8 cellular contexts compared by ENCODE assay signal in genomic region chr3:23916152-23916885, GRCh38. TPM values are rescaled to one million over a fixed set of nuclear protein-coding genes. Genes with fewer than 3 reads are reported as not detected.
DNase-seq lines count a peak whose midpoint lies in the region; ATAC-seq and TF ChIP-seq lines count a peak whose summit lies in the region.

No MANE protein-coding gene starts in this region.

- peak; percentile 49 for ATAC-seq in HG02798 (IDR thresholded peaks at IDR 0.05; ENCODE audit: poor library complexity, unreplicated experiment)

- H3K9me3 ChIP-seq in fibroblast of lung (ENCODE audit: control insufficient read depth, insufficient read depth, low read depth, low read length), result no peaks in the 10 kb centered on the region

- peaks cover 10% of the 10 kb centered on the region for H3K36me3 ChIP-seq in fibroblast of lung (ENCODE audit: control insufficient read depth, insufficient read depth, low read length)

- CTCF ChIA-PET in RWPE1 (lab: Yijun Ruan, JAX), result interaction anchor here (0.6 kb wide), 2 partner anchors 21 to 104 kb away, joined by 3 to 6 read pairs; no protein-coding TSS in a partner anchor

- no peaks in the 10 kb centered on the region for H3K27me3 ChIP-seq in fibroblast of lung (ENCODE audit: control insufficient read depth, insufficient read depth, low read length)

- peak overlapping the region; percentile 94 for H2AFZ ChIP-seq in fibroblast of lung (ENCODE audit: low read length)

- no peak for TF ChIP-seq CTCF in RWPE1 (conservative IDR thresholded peaks at IDR 0.05; ENCODE audit: low read depth)
- no peak for TF ChIP-seq CTCF in fibroblast of lung (conservative IDR thresholded peaks at IDR 0.05 in 1 of 2, IDR thresholded peaks at IDR 0.05 in 1 of 2; ENCODE audit: low read depth in 1 of 2, low read length in 2 of 2)

- peaks cover 7% of the 10 kb centered on the region for H4K20me1 ChIP-seq in fibroblast of lung (ENCODE audit: control insufficient read depth, extremely low read depth, insufficient read depth, low read length)

- H3K27ac ChIP-seq in RWPE1, result peak overlapping the region; percentile 86
- H3K27ac ChIP-seq in fibroblast of lung (ENCODE audit: insufficient read depth, low read length), result peak overlapping the region; percentile 95

- H3K4me2 ChIP-seq in fibroblast of lung (ENCODE audit: extremely low read depth, insufficient read depth, low read length), result peak overlapping the region; percentile 97

- H3K79me2 ChIP-seq in fibroblast of lung (ENCODE audit: control insufficient read depth, insufficient read depth, low read length), result peaks cover 23% of the 10 kb centered on the region

- peak overlapping the region; percentile 88 to 99 (median 97) for H3K4me3 ChIP-seq in fibroblast of lung (replicated peaks in 1 of 4; ENCODE audit: control extremely low read depth in 1 of 4, insufficient read depth in 1 of 4, low read depth in 3 of 4, low read length in 4 of 4)

- peak overlapping the region; percentile 79 for H3K9ac ChIP-seq in fibroblast of lung (ENCODE audit: insufficient read depth, low read length)

- H3K4me1 ChIP-seq in fibroblast of lung (ENCODE audit: control insufficient read depth, extremely low read depth, insufficient read depth, low read length), result peaks cover 2% of the 10 kb centered on the region

- POLR2A ChIA-PET in RWPE1 (lab: Yijun Ruan, JAX; ENCODE audit: low non-redundant PET), result interaction anchor here (1.0 to 1.2 kb wide), 2 partner anchors 28 to 30 kb away, joined by 3 to 7 read pairs; no protein-coding TSS in a partner anchor

- peak; percentile 27 for DNase-seq in NK-92 treated with Interleukin-12 subunit alpha and Interleukin-12 subunit beta, amount 100 ng/mL, for 24 hours (lab: John Stamatoyannopoulos, UW)
- DNase-seq in NK-92 (lab: John Stamatoyannopoulos, UW; ENCODE audit: unreplicated experiment) (no peak), RWPE1 (ENCODE audit: low spot score) (peak; percentile 13), fibroblast of lung (ENCODE audit: low read depth in 2 of 2) (no peak), occipital lobe (lab: John Stamatoyannopoulos, UW) (peak; percentile 79), A172 (ENCODE audit: low spot score) (no peak), kidney tubule cell (ENCODE audit: low spot score) (no peak)

RNA-seq across cellular contexts. Expression of gene NKIRAS1, which starts 0.5 kb away (rescaled TPM):
- total RNA-seq in fibroblast of lung, result 17.8 and 18.2 TPM in 2 replicates
- 13.6 and 15.8 TPM in 2 replicates for polyA plus RNA-seq in fibroblast of lung
- 9.4 and 9.9 TPM in 2 replicates for polyA plus RNA-seq in fibroblast of lung (2012)
- 3.6 TPM in 1 of 2 replicates, not detected in the other for polyA minus RNA-seq in fibroblast of lung (ENCODE audit: low replicate concordance)
- total RNA-seq in occipital lobe, result 36.5 TPM
- 29.4 and 39.4 TPM in 2 replicates for total RNA-seq in A172 (2014; rRNA removed; shearing (Covaris generic))

RNA-seq across cellular contexts. Expression of gene RPL15, which starts 0.6 kb away (rescaled TPM):
- total RNA-seq in fibroblast of lung (1,860 and 3,172 TPM in 2 replicates), occipital lobe (2,822 TPM)
- 3,646 and 3,720 TPM in 2 replicates for polyA plus RNA-seq in fibroblast of lung
- polyA plus RNA-seq in fibroblast of lung (2012), result 2,674 and 3,021 TPM in 2 replicates
- 893 and 1,136 TPM in 2 replicates for polyA minus RNA-seq in fibroblast of lung (ENCODE audit: low replicate concordance)
- total RNA-seq in A172 (2014; rRNA removed; shearing (Covaris generic)), result 1,056 and 1,847 TPM in 2 replicates

RNA-seq across cellular contexts. Expression of gene NR1D2, which starts 28.8 kb away (rescaled TPM):
- total RNA-seq in fibroblast of lung, result 55.7 and 85.2 TPM in 2 replicates
- 27.7 and 41.5 TPM in 2 replicates for polyA plus RNA-seq in fibroblast of lung
- polyA plus RNA-seq in fibroblast of lung (2012), result 20.1 and 28.0 TPM in 2 replicates
- polyA minus RNA-seq in fibroblast of lung (ENCODE audit: low replicate concordance), result 7.0 and 9.1 TPM in 2 replicates
- total RNA-seq in occipital lobe, result 41.5 TPM
- total RNA-seq in A172 (2014; rRNA removed; shearing (Covaris generic)), result 27.6 and 35.2 TPM in 2 replicates

Comparison
In these comparisons a context has a peak if more than half of its experiments do, and no peak if none do; other contexts are left out.
1. DNase-seq: peak in NK-92 treated with Interleukin-12 subunit alpha and Interleukin-12 subunit beta, amount 100 ng/mL, for 24 hours (single experiment), RWPE1 (single experiment) and occipital lobe (single experiment); none in NK-92 (single experiment), fibroblast of lung (0 of 2), A172 (single experiment) and kidney tubule cell (single experiment).